10 cellular contexts compared by ENCODE assay signal in the genomic region with DNA sequence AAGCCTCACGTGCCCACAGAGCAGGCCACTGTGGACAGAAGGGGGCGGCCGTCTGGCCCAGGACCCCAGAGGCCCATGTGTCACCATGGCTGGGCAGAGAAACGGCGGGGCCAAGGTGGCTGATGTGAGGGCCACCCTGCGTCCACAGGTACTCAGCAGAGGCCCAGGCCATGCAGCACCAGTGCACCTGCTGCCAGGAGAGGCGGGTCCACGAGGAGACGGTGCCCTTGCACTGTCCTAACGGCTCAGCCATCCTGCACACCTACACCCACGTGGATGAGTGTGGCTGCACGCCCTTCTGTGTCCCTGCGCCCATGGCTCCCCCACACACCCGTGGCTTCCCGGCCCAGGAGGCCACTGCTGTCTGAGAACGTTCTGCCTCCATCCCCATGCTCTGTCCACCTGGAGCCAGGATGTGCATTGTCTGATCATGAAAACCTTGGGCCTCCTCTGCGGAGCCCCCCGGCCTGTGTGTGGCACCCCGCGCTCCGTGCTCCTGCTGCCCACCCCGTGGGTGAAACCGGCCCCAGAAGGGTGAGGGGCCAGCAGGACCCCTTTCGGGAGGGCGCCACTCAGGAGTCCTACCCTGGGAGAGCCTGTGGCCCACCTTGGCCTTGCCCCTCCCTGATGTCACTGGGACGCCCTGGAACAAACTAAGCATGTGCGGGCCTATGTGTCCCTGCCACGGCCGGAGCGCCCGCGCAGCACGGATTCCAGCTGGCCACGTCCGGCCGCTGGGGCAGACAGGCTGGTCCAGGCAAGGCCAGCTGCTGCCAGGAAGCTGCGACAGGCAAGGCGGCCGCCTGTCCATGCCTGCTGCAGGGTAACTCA. TPM values are rescaled to one million over a fixed set of nuclear protein-coding genes. Genes with fewer than 3 reads are reported as not detected.
DNase-seq lines count a peak whose midpoint lies in the region; ATAC-seq and TF ChIP-seq lines count a peak whose summit lies in the region.
"Had no signal": no experiment of that assay in that cellular context is flagged by ENCODE, and none has a peak within 500 bp of the region (broad histone marks: within the 10 kb centered on the region; RNA-seq: fewer than 3 reads in every experiment).

No MANE protein-coding gene starts in this region.

- no peak for DNase-seq in Calu3
- DNase-seq in MM.1S, result no peak
- DNase-seq in colonic mucosa, result no peak
- DNase-seq in psoas muscle, result peak in 1 of 2 donors; percentile 57
- no peak for DNase-seq in NCI-H524 (lab: John Stamatoyannopoulos, UW)
- no peak for DNase-seq in NCI-H187 (lab: John Stamatoyannopoulos, UW)
- DNase-seq in midbrain (lab: John Stamatoyannopoulos, UW), result no peak
- DNase-seq: effector CD4-positive, alpha-beta T cell had no signal

- no peaks in the 10 kb centered on the region for H3K36me3 ChIP-seq in MM.1S (replicated peaks; ENCODE audit: insufficient read depth, low read length)
- H3K36me3 ChIP-seq in colonic mucosa, result no peaks in the 10 kb centered on the region
- H3K36me3 ChIP-seq in psoas muscle (ENCODE audit: insufficient read depth in 1 of 2, low read depth in 1 of 2), result no peaks in the 10 kb centered on the region
- H3K36me3 ChIP-seq: tibial nerve had no signal

- H3K36me3 Mint-ChIP-seq in Calu3 (ENCODE audit: insufficient read depth, unreplicated experiment), result peaks cover 22% of the 10 kb centered on the region

- H3K27me3 ChIP-seq in MM.1S (replicated peaks; ENCODE audit: insufficient read depth, low read length), result 0 out of 2 replicates have a peak, but pooled peaks cover 7% of the 10 kb centered on the region
- no peaks in the 10 kb centered on the region for H3K27me3 ChIP-seq in colonic mucosa
- H3K27me3 ChIP-seq in psoas muscle (ENCODE audit: insufficient read depth in 3 of 3, low read length in 2 of 3), result no peaks in the 10 kb centered on the region
- H3K27me3 ChIP-seq: tibial nerve had no signal

- H3K27ac ChIP-seq in MM.1S (ENCODE audit: low read length) (no peak overlapping the region), colonic mucosa (no peak overlapping the region), psoas muscle (peak overlapping the region; percentile 82)

- peaks cover 9% of the 10 kb centered on the region for H3K4me1 Mint-ChIP-seq in Calu3 (ENCODE audit: low read depth, unreplicated experiment)

- H3K9ac ChIP-seq in MM.1S (ENCODE audit: low read length), result no peak overlapping the region
- H3K9ac ChIP-seq in colonic mucosa (ENCODE audit: low read depth in 2 of 2, low read length in 2 of 2), result peak overlapping the region; percentile 16 to 75

- peak overlapping the region; percentile 75 for H3K4me3 Mint-ChIP-seq in Calu3 (ENCODE audit: low read depth, unreplicated experiment)

- peak overlapping the region; percentile 75 for H3K27ac Mint-ChIP-seq in Calu3 (ENCODE audit: unreplicated experiment)

- TF ChIP-seq CTCF in Calu3 (IDR thresholded peaks at IDR 0.05; ENCODE audit: unreplicated experiment) (no peak), MM.1S (IDR thresholded peaks at IDR 0.05; ENCODE audit: low read length) (no peak), colonic mucosa (IDR thresholded peaks at IDR 0.05) (no peak), psoas muscle (IDR thresholded peaks at IDR 0.05) (no peak)

- H4K20me1 ChIP-seq in MM.1S (ENCODE audit: insufficient read depth, low read length), result no peaks in the 10 kb centered on the region

- no peaks in the 10 kb centered on the region for H3F3A ChIP-seq in MM.1S (ENCODE audit: insufficient read depth, low read length)

- BruUV-seq in Calu3 (replicated peaks; lab: Mats Ljungman, UMichigan), result no TSS peak

- no peaks in the 10 kb centered on the region for H3K79me2 ChIP-seq in MM.1S (ENCODE audit: low read length)

- 75 to 77% (median 75%) methylated on average over 36 to 39 of the region's 39 CpGs for WGBS in psoas muscle, 3 donors

- CTCF ChIA-PET in Calu3 (lab: Charles Lee), result no interaction called here

- H3K9me2 ChIP-seq in MM.1S (replicated peaks; ENCODE audit: insufficient read depth, low read length), result no peaks in the 10 kb centered on the region

- peak overlapping the region; percentile 92 for H3K4me2 ChIP-seq in MM.1S (ENCODE audit: low read depth, low read length)

- H3K4me1 ChIP-seq in MM.1S (ENCODE audit: low read length) (peaks cover 7% of the 10 kb centered on the region; the same call in 1 of the 2 replicates), colonic mucosa (peaks cover 11% of the 10 kb centered on the region), psoas muscle (peaks cover 14% of the 10 kb centered on the region)

- peak in 3 of 4 donors; percentile 4 to 50 (median 31) for ATAC-seq in psoas muscle

- H2AFZ ChIP-seq in MM.1S (ENCODE audit: low read length), result no peak overlapping the region

- intact Hi-C loops in Calu3 (cut with micrococcal nuclease; ENCODE audit: unreplicated experiment) (no loop called here), colonic mucosa (cut with DNase I) (no loop called here), psoas muscle (cut with DNase I) (no loop called here)

- H3K9me3 Mint-ChIP-seq in Calu3 (ENCODE audit: low read depth, unreplicated experiment), result peaks cover 4% of the 10 kb centered on the region

- H3K9me3 ChIP-seq in MM.1S (replicated peaks; ENCODE audit: insufficient read depth, low read length) (no peaks in the 10 kb centered on the region), colonic mucosa (no peaks in the 10 kb centered on the region), psoas muscle (no peaks in the 10 kb centered on the region)
- H3K9me3 ChIP-seq: tibial nerve had no signal

- H3K4me3 ChIP-seq in MM.1S (ENCODE audit: low read length) (no peak overlapping the region), colonic mucosa (peak overlapping the region; percentile 23), psoas muscle (peak overlapping the region; percentile 70)

- H3K27me3 Mint-ChIP-seq in Calu3 (ENCODE audit: unreplicated experiment), result no peaks in the 10 kb centered on the region

RNA-seq across cellular contexts. Expression of a gene that starts 38.6 kb away (rescaled TPM):
- 3.4 and 10.5 TPM in 2 replicates for total RNA-seq in Calu3 (2022)
- total RNA-seq in colonic mucosa, result 100 to 1,000 TPM; 285 to 655 TPM
- under 1 TPM in 3 of 4 donors, not detected in 1; 0.02 to 0.41 (median 0.20) TPM for total RNA-seq in psoas muscle
- polyA plus RNA-seq in psoas muscle, result under 1 TPM in 1 of 3 donors, not detected in 2; under 0.01 TPM
- total RNA-seq: M059J had no signal

RNA-seq across cellular contexts. Expression of a gene that starts 48.0 kb away (rescaled TPM):
- total RNA-seq in Calu3 (2022) (53.4 and 64.9 TPM in 2 replicates), colonic mucosa (10 to 100 TPM; 49.8 to 59.7 TPM), psoas muscle (10 to 100 TPM; 45.0 to 74.6 (median 65.6) TPM)
- 10 to 100 TPM; 33.5 to 56.4 (median 49.9) TPM for polyA plus RNA-seq in psoas muscle

Comparison
In these comparisons a context has a peak if more than half of its experiments do, and no peak if none do; other contexts are left out.
1. RNA of a gene that starts 38.6 kb away (total RNA-seq): 285 to 655 TPM in colonic mucosa; 3.4 to 10.5 TPM in Calu3 and 0.02 to 0.41 TPM in psoas muscle; every median in the first group is over 10 times any median in the second.